25 cellular contexts compared by ENCODE assay signal in genomic region chr20:32990426-32990825, GRCh38. TPM values are rescaled to one million over a fixed set of nuclear protein-coding genes. Genes with fewer than 3 reads are reported as not detected.
DNase-seq lines count a peak whose midpoint lies in the region; ATAC-seq, FAIRE-seq and TF ChIP-seq lines count a peak whose summit lies in the region.
"Had no signal": no experiment of that assay in that cellular context is flagged by ENCODE, and none has a peak within 500 bp of the region (broad histone marks: within the 10 kb centered on the region; RNA-seq: fewer than 3 reads in every experiment).

No MANE protein-coding gene starts in this region.

- intact Hi-C loops in K562 (cut with micrococcal nuclease), result no loop called here
- intact Hi-C loops in posterior vena cava (cut with DNase I), result no loop called here
- intact Hi-C loops in left lung (cut with DNase I), result no loop called here
- intact Hi-C loops in activated CD8-positive, alpha-beta T cell treated with anti-CD3 and anti-CD28 coated beads for 36 hours (cut with micrococcal nuclease), result no loop called here

- WGBS in K562 (ENCODE audit: insufficient coverage, low coverage, missing lambda C conversion rate), result 3% methylated on average over 3 of the region's 3 CpGs

- no peak overlapping the region for H3K4me3 ChIP-seq in BLaER1 treated with 17β-estradiol and CSF1 and Interleukin-3, amounts not matched to agents 10 nM and 100 nM
- no peak overlapping the region for H3K4me3 ChIP-seq in K562
- no peak overlapping the region for H3K4me3 ChIP-seq in left lung
- H3K4me3 ChIP-seq: GM23338 had no signal

- no peaks in the 10 kb centered on the region for H4K20me1 ChIP-seq in BLaER1 treated with 17β-estradiol and CSF1 and Interleukin-3, amounts not matched to agents 10 nM and 100 nM
- H4K20me1 ChIP-seq in K562 (replicated peaks; ENCODE audit: control insufficient read depth, insufficient read depth, low read length), result 0 out of 2 replicates have a peak, but pooled peaks cover 6% of the 10 kb centered on the region

- H3K27me3 ChIP-seq in BLaER1 treated with 17β-estradiol and CSF1 and Interleukin-3, amounts not matched to agents 10 nM and 100 nM, result no peaks in the 10 kb centered on the region
- H3K27me3 ChIP-seq in K562 (ENCODE audit: control insufficient read depth in 2 of 2, insufficient read depth in 2 of 2, low read length in 2 of 2) (peaks cover 7 to 20% of the 10 kb centered on the region in 2 experiments; a peak in 3 of 5 replicates), left lung (peaks cover 0 to 9% of the 10 kb centered on the region in 2 donors)

- no peak for TF ChIP-seq RAD21 in K562 (CRISPR knock-in tag; conservative IDR thresholded peaks at IDR 0.05 in 1 of 2, IDR thresholded peaks at IDR 0.05 in 1 of 2)

- no TSS peak for BruUV-seq in K562 (replicated peaks; lab: Mats Ljungman, UMichigan)

- peaks cover 3% of the 10 kb centered on the region for H3K36me3 Mint-ChIP-seq in activated CD8-positive, alpha-beta T cell treated with anti-CD3 and anti-CD28 coated beads for 36 hours (ENCODE audit: low read depth)
- H3K36me3 Mint-ChIP-seq: CD14-positive monocyte; CD4-positive, alpha-beta memory T cell had no signal

- no peaks in the 10 kb centered on the region for H3K79me2 ChIP-seq in K562 (ENCODE audit: control insufficient read depth, insufficient read depth, low read length)

- in situ Hi-C loops in K562 (cut with MboI), result no loop called here

- no peaks in the 10 kb centered on the region for H3K9me1 ChIP-seq in K562 (ENCODE audit: control insufficient read depth, insufficient read depth, low read length)

- H3K4me2 ChIP-seq in BLaER1 treated with 17β-estradiol and CSF1 and Interleukin-3, amounts not matched to agents 10 nM and 100 nM, result peak overlapping the region in 8 of 11 experiments; percentile 62 to 89 (median 78); a peak in 15 of 22 replicates
- H3K4me2 ChIP-seq in K562 (ENCODE audit: insufficient read depth, low read length), result no peak overlapping the region
- H3K4me2 ChIP-seq: GM23338 had no signal

- H3K4me1 Mint-ChIP-seq in activated CD8-positive, alpha-beta T cell treated with anti-CD3 and anti-CD28 coated beads for 36 hours (ENCODE audit: low read depth), result peaks cover 29% of the 10 kb centered on the region
- H3K4me1 Mint-ChIP-seq: CD14-positive monocyte, GM23338, H9 had no signal

- H3K27me3 Mint-ChIP-seq in activated CD8-positive, alpha-beta T cell treated with anti-CD3 and anti-CD28 coated beads for 36 hours, result no peaks in the 10 kb centered on the region
- H3K27me3 Mint-ChIP-seq: CD4-positive, alpha-beta memory T cell had no signal

- CTCF ChIA-PET in K562 (lab: Yijun Ruan, JAX; ENCODE audit: low intra/inter-chr PET ratio), result no interaction called here
- CTCF ChIA-PET in activated CD8-positive, alpha-beta T cell treated with anti-CD3 and anti-CD28 coated beads for 36 hours (lab: Charles Lee), result interaction anchor here (1.0 to 3.4 kb wide), 4 partner anchors 15 to 212 kb away, joined by 3 to 13 read pairs (median 4); partner anchors contain the start of gene SUN5

- no peak for TF ChIP-seq EP300 in K562 (IDR thresholded peaks at IDR 0.05; ENCODE audit: low read length)

- TF ChIP-seq POLR2A in K562 (conservative IDR thresholded peaks at IDR 0.05), result no peak

- POLR2A ChIA-PET in K562 (lab: Yijun Ruan, JAX), result interaction anchor here (0.8 kb wide), 1 partner anchor 450 kb away, joined by 3 read pairs; no protein-coding TSS in a partner anchor
- POLR2A ChIA-PET in activated CD8-positive, alpha-beta T cell treated with anti-CD3 and anti-CD28 coated beads for 36 hours (lab: Charles Lee), result interaction anchor here (1.2 to 1.6 kb wide), 3 partner anchors 9 to 49 kb away, joined by 3 to 5 read pairs (median 3); no protein-coding TSS in a partner anchor

- H3K27ac ChIP-seq in BLaER1 treated with 17β-estradiol and CSF1 and Interleukin-3, amounts not matched to agents 10 nM and 100 nM, result peak overlapping the region in 4 of 11 experiments; percentile 43 to 54 (median 50); a peak in 7 of 22 replicates
- peak overlapping the region; percentile 74 for H3K27ac ChIP-seq in KOPT-K1 (ENCODE audit: low read depth, low read length, poor library complexity, severe bottlenecking)
- H3K27ac ChIP-seq in K562 (ENCODE audit: extremely low read depth, low read depth, low read length), result no peak overlapping the region
- H3K27ac ChIP-seq in left lung, result no peak overlapping the region

- no peak overlapping the region for H2AFZ ChIP-seq in K562 (ENCODE audit: low read depth, low read length)
- H2AFZ ChIP-seq: GM23338 had no signal

- no peak for TF ChIP-seq CTCF in K562 (IDR thresholded peaks at IDR 0.05 in 2 of 3, conservative IDR thresholded peaks at IDR 0.05 in 1 of 3; ENCODE audit: insufficient read depth in 2 of 3, low read depth in 1 of 3, low read length in 3 of 3)
- no peak for TF ChIP-seq CTCF in left lung (IDR thresholded peaks at IDR 0.05)
- no peak for TF ChIP-seq CTCF in activated CD8-positive, alpha-beta T cell treated with anti-CD3 and anti-CD28 coated beads for 36 hours (IDR thresholded peaks at IDR 0.05)

- H3K9me3 ChIP-seq in BLaER1 treated with 17β-estradiol and CSF1 and Interleukin-3, amounts not matched to agents 10 nM and 100 nM (replicated peaks in 1 of 11), result peaks cover 10 to 16% (median 11%) of the 10 kb centered on the region in 11 experiments
- H3K9me3 ChIP-seq in KOPT-K1 (ENCODE audit: insufficient read depth, low read length, poor library complexity, severe bottlenecking) (peaks cover 14% of the 10 kb centered on the region), K562 (replicated peaks; ENCODE audit: control insufficient read depth, insufficient read depth, low read depth, low read length) (no peaks in the 10 kb centered on the region), left lung (peaks cover 0 to 6% of the 10 kb centered on the region in 2 donors)

- H3K4me3 Mint-ChIP-seq in activated CD8-positive, alpha-beta T cell treated with anti-CD3 and anti-CD28 coated beads for 36 hours, result no peak overlapping the region
- H3K4me3 Mint-ChIP-seq: CD14-positive monocyte; CD4-positive, alpha-beta memory T cell; GM23338; H9 had no signal

- H3K36me3 ChIP-seq in BLaER1 treated with 17β-estradiol and CSF1 and Interleukin-3, amounts not matched to agents 10 nM and 100 nM, result no peaks in the 10 kb centered on the region
- H3K36me3 ChIP-seq in KOPT-K1 (ENCODE audit: insufficient read depth, low read length) (no peaks in the 10 kb centered on the region), K562 (ENCODE audit: control insufficient read depth, insufficient read depth, low read length) (no peaks in the 10 kb centered on the region), left lung (no peaks in the 10 kb centered on the region)

- peaks cover 8% of the 10 kb centered on the region for H3K9me3 Mint-ChIP-seq in activated CD8-positive, alpha-beta T cell treated with anti-CD3 and anti-CD28 coated beads for 36 hours
- H3K9me3 Mint-ChIP-seq: GM23338, H9 had no signal

- ATAC-seq in K562 (no peak), left lung (no peak)
- no peak for ATAC-seq in activated CD8-positive, alpha-beta T cell treated with anti-CD3 and anti-CD28 coated beads for 36 hours
- ATAC-seq: GM23338, HCT116 had no signal

- H3K27ac Mint-ChIP-seq in activated CD8-positive, alpha-beta T cell treated with anti-CD3 and anti-CD28 coated beads for 36 hours, result no peak overlapping the region
- H3K27ac Mint-ChIP-seq: CD14-positive monocyte, GM23338, H9 had no signal

- DNase-seq in K562 (ENCODE audit: extremely low read depth in 1 of 4, low spot score in 3 of 4) (no peak), posterior vena cava (ENCODE audit: low spot score) (peak; percentile 37), left lung (no peak), NAMALWA (ENCODE audit: low spot score) (no peak)
- no peak for DNase-seq in activated CD8-positive, alpha-beta T cell treated with anti-CD3 and anti-CD28 coated beads for 36 hours
- DNase-seq: Calu3; CD4-positive, alpha-beta memory T cell; COR-L47; DMS53; DMS79 treated with DMSO at 0.1 percent for 48 hours; GF-D8; H9 had no signal

- H3K9ac ChIP-seq in BLaER1 treated with 17β-estradiol and CSF1 and Interleukin-3, amounts not matched to agents 10 nM and 100 nM, result no peak overlapping the region
- no peak overlapping the region for H3K9ac ChIP-seq in K562 (ENCODE audit: insufficient read depth in 1 of 2, low read depth in 2 of 2, low read length in 2 of 2)

- no peak for FAIRE-seq in K562 (lab: Jason Lieb, UNC)
- FAIRE-seq: GM12891, GM18507 had no signal

- peaks cover 20 to 64% (median 53%) of the 10 kb centered on the region in 10 experiments for H3K4me1 ChIP-seq in BLaER1 treated with 17β-estradiol and CSF1 and Interleukin-3, amounts not matched to agents 10 nM and 100 nM
- no peaks in the 10 kb centered on the region; a peak in 1 of 5 replicates for H3K4me1 ChIP-seq in K562 (replicated peaks in 1 of 2; ENCODE audit: control insufficient read depth in 2 of 2, insufficient read depth in 2 of 2, low read length in 2 of 2)
- H3K4me1 ChIP-seq in left lung, result no peaks in the 10 kb centered on the region

RNA-seq across cellular contexts. Expression of gene SUN5, which starts 13.8 kb away (rescaled TPM):
- not detected in 2 replicates for total RNA-seq in K562 (2011; cell fraction: chromatin; rRNA removed; ENCODE audit: low replicate concordance)
- not detected in 2 replicates for total RNA-seq in K562 (2011; cell fraction: nucleolus; rRNA removed)
- not detected in 2 replicates for total RNA-seq in K562 (2011; cell fraction: nucleoplasm; rRNA removed)
- total RNA-seq in K562 (2014; rRNA removed), result not detected in 2 replicates
- not detected in 2 replicates for total RNA-seq in K562 (2014; rRNA removed; fragmentation: Illumina TruSeq; extraction: Trizol)
- not detected in 2 replicates for total RNA-seq in K562 (2015; rRNA removed; fragmentation: Illumina TruSeq; extraction: Trizol)
- not detected in 2 replicates for total RNA-seq in K562 (2021)
- polyA plus RNA-seq in K562 (2011; rRNA removed), result not detected in 2 replicates
- polyA plus RNA-seq in K562 (2011; cell fraction: cytosol; rRNA removed), result not detected in 2 replicates
- polyA plus RNA-seq in K562 (2011; cell fraction: nucleus; rRNA removed), result not detected in 2 replicates
- polyA plus RNA-seq in K562 (2012), result not detected in 2 replicates
- not detected in 2 replicates for polyA plus RNA-seq in K562 (2014; fragmentation: Illumina TruSeq; extraction: Trizol)
- polyA plus RNA-seq in K562 (2014; fragmentation: Nextera tagmentation; extraction: Ambion mirVana), result not detected
- not detected in 2 replicates for polyA plus RNA-seq in K562 (2014; rRNA removed)
- polyA minus RNA-seq in K562 (2011; rRNA and poly(A)+ RNA removed), result not detected in 2 replicates
- not detected in 2 replicates for polyA minus RNA-seq in K562 (2011; cell fraction: cytosol; rRNA and poly(A)+ RNA removed)
- polyA minus RNA-seq in K562 (2011; cell fraction: nucleus; rRNA and poly(A)+ RNA removed), result not detected in 2 replicates
- not detected for total RNA-seq in posterior vena cava
- not detected for total RNA-seq in left lung
- total RNA-seq in activated CD8-positive, alpha-beta T cell treated with anti-CD3 and anti-CD28 coated beads for 36 hours, result not detected
- total RNA-seq: A172; A673; Calu3; CD4-positive, alpha-beta memory T cell; Daoy; G401; GM23338; H4; H9 had no signal
- polyA plus RNA-seq: BJ; CD14-positive monocyte; CD4-positive, alpha-beta memory T cell; GM23338 had no signal

RNA-seq across cellular contexts. Expression of gene BPIFB2, which starts 17.1 kb away (rescaled TPM):
- total RNA-seq in K562 (2011; cell fraction: chromatin; rRNA removed; ENCODE audit: low replicate concordance), result not detected in 2 replicates
- total RNA-seq in K562 (2011; cell fraction: nucleolus; rRNA removed), result not detected in 2 replicates
- not detected in 2 replicates for total RNA-seq in K562 (2011; cell fraction: nucleoplasm; rRNA removed)
- total RNA-seq in K562 (2014; rRNA removed), result not detected in 2 replicates
- not detected in 2 replicates for total RNA-seq in K562 (2014; rRNA removed; fragmentation: Illumina TruSeq; extraction: Trizol)
- total RNA-seq in K562 (2015; rRNA removed; fragmentation: Illumina TruSeq; extraction: Trizol), result not detected in 2 replicates
- 0.11 TPM in 1 of 2 replicates, not detected in the other for total RNA-seq in K562 (2021)
- polyA plus RNA-seq in K562 (2011; rRNA removed), result not detected in 2 replicates
- not detected in 2 replicates for polyA plus RNA-seq in K562 (2011; cell fraction: cytosol; rRNA removed)
- polyA plus RNA-seq in K562 (2011; cell fraction: nucleus; rRNA removed), result not detected in 2 replicates
- not detected in 2 replicates for polyA plus RNA-seq in K562 (2012)
- not detected in 2 replicates for polyA plus RNA-seq in K562 (2014; fragmentation: Illumina TruSeq; extraction: Trizol)
- not detected for polyA plus RNA-seq in K562 (2014; fragmentation: Nextera tagmentation; extraction: Ambion mirVana)
- polyA plus RNA-seq in K562 (2014; rRNA removed), result not detected in 2 replicates
- not detected in 2 replicates for polyA minus RNA-seq in K562 (2011; rRNA and poly(A)+ RNA removed)
- 1.1 TPM in 1 of 2 replicates, not detected in the other for polyA minus RNA-seq in K562 (2011; cell fraction: cytosol; rRNA and poly(A)+ RNA removed)
- polyA minus RNA-seq in K562 (2011; cell fraction: nucleus; rRNA and poly(A)+ RNA removed), result not detected in 2 replicates
- total RNA-seq in posterior vena cava, result not detected
- total RNA-seq in left lung, result under 1 TPM in 1 of 2 donors, not detected in 1; 0.65 TPM
- total RNA-seq in activated CD8-positive, alpha-beta T cell treated with anti-CD3 and anti-CD28 coated beads for 36 hours, result not detected
- total RNA-seq: A172; A673; Calu3; CD4-positive, alpha-beta memory T cell; Daoy; G401; GM23338; H4; H9 had no signal
- polyA plus RNA-seq: BJ; CD14-positive monocyte; CD4-positive, alpha-beta memory T cell; GM23338 had no signal

RNA-seq across cellular contexts. Expression of gene BPIFB6, which starts 41.0 kb away (rescaled TPM):
- not detected in 2 replicates for total RNA-seq in K562 (2011; cell fraction: chromatin; rRNA removed; ENCODE audit: low replicate concordance)
- not detected in 2 replicates for total RNA-seq in K562 (2011; cell fraction: nucleolus; rRNA removed)
- not detected in 2 replicates for total RNA-seq in K562 (2011; cell fraction: nucleoplasm; rRNA removed)
- total RNA-seq in K562 (2014; rRNA removed) (not detected in 2 replicates), K562 (2014; rRNA removed; fragmentation: Illumina TruSeq; extraction: Trizol) (not detected in 2 replicates), K562 (2015; rRNA removed; fragmentation: Illumina TruSeq; extraction: Trizol) (not detected in 2 replicates), K562 (2021) (not detected in 2 replicates), posterior vena cava (not detected), left lung (not detected)
- polyA plus RNA-seq in K562 (2011; rRNA removed) (not detected in 2 replicates), K562 (2014; fragmentation: Illumina TruSeq; extraction: Trizol) (not detected in 2 replicates), K562 (2014; fragmentation: Nextera tagmentation; extraction: Ambion mirVana) (not detected), K562 (2014; rRNA removed) (not detected in 2 replicates)
- not detected in 2 replicates for polyA plus RNA-seq in K562 (2011; cell fraction: cytosol; rRNA removed)
- not detected in 2 replicates for polyA plus RNA-seq in K562 (2011; cell fraction: nucleus; rRNA removed)
- not detected in 2 replicates for polyA plus RNA-seq in K562 (2012)
- not detected in 2 replicates for polyA minus RNA-seq in K562 (2011; rRNA and poly(A)+ RNA removed)
- polyA minus RNA-seq in K562 (2011; cell fraction: cytosol; rRNA and poly(A)+ RNA removed), result not detected in 2 replicates
- not detected in 2 replicates for polyA minus RNA-seq in K562 (2011; cell fraction: nucleus; rRNA and poly(A)+ RNA removed)
- total RNA-seq in activated CD8-positive, alpha-beta T cell treated with anti-CD3 and anti-CD28 coated beads for 36 hours, result not detected
- total RNA-seq: A172; A673; Calu3; CD4-positive, alpha-beta memory T cell; Daoy; G401; GM23338; H4; H9 had no signal
- polyA plus RNA-seq: BJ; CD14-positive monocyte; CD4-positive, alpha-beta memory T cell; GM23338 had no signal
